1 cellular context compared by ENCODE assay signal in the genomic region with DNA sequence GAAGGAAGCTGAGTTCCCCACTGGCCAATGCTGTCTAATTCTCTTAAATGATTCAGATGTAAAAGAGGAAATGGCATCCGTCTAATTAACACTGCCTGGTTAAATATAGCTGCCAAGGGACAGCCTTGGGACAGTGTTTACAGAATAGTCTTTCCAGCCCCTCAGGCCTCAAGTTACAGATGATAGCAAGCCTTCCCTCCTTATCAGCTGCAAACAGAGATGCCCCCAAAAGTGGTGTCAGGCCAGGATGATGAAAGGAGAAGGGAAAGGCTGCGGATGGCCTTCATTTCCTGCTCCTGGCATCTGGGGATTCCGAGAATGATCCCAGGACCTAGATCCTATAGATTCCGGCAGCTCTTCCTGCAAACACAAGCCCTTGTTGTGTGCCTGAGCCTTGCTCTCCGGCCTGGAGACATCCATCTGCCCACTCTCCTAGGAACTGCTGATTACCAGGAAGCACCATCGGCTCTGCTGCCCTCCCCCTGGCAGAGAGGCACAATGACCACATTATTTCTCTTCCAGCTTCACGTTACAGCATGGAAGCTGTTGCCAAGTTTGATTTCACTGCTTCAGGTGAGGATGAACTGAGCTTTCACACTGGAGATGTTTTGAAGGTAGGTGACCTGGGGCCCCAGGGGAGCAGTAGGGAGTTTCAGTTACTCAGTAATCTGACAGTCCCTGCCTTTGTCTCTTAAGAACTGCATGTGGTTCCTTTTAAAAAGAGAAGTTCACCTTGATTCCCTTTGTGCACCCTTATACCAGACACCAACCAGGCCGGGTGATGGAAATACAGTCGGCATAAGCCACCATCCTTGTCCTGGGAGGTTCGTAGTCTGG.
TF ChIP-seq lines count a peak whose summit lies in the region.

No MANE protein-coding gene starts in this region.

TF ChIP-seq in K562, 482 proteins besides CTCF, POLR2A, EP300 and RAD21 (continued from another document and continues in another):
- TF ChIP-seq, protein P1, sequence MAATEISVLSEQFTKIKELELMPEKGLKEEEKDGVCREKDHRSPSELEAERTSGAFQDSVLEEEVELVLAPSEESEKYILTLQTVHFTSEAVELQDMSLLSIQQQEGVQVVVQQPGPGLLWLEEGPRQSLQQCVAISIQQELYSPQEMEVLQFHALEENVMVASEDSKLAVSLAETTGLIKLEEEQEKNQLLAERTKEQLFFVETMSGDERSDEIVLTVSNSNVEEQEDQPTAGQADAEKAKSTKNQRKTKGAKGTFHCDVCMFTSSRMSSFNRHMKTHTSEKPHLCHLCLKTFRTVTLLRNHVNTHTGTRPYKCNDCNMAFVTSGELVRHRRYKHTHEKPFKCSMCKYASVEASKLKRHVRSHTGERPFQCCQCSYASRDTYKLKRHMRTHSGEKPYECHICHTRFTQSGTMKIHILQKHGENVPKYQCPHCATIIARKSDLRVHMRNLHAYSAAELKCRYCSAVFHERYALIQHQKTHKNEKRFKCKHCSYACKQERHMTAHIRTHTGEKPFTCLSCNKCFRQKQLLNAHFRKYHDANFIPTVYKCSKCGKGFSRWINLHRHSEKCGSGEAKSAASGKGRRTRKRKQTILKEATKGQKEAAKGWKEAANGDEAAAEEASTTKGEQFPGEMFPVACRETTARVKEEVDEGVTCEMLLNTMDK (IDR thresholded peaks at IDR 0.05; ENCODE audit: borderline replicate concordance, insufficient read depth, low read depth, low read length, poor library complexity, severe bottlenecking): no peak
- TF ChIP-seq, protein P2, sequence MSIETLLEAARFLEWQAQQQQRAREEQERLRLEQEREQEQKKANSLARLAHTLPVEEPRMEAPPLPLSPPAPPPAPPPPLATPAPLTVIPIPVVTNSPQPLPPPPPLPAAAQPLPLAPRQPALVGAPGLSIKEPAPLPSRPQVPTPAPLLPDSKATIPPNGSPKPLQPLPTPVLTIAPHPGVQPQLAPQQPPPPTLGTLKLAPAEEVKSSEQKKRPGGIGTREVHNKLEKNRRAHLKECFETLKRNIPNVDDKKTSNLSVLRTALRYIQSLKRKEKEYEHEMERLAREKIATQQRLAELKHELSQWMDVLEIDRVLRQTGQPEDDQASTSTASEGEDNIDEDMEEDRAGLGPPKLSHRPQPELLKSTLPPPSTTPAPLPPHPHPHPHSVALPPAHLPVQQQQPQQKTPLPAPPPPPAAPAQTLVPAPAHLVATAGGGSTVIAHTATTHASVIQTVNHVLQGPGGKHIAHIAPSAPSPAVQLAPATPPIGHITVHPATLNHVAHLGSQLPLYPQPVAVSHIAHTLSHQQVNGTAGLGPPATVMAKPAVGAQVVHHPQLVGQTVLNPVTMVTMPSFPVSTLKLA (conservative IDR thresholded peaks at IDR 0.05): peak; percentile 40 to 67; a peak in 3 of 4 replicates
- TF ChIP-seq ZFP1 (CRISPR knock-in tag; IDR thresholded peaks at IDR 0.05) (no peak), ZNF274 (IDR thresholded peaks at IDR 0.05; ENCODE audit: borderline replicate concordance, low read depth, low read length) (no peak), HMG20A (CRISPR knock-in tag; conservative IDR thresholded peaks at IDR 0.05) (no peak), ZNF707 (CRISPR knock-in tag; conservative IDR thresholded peaks at IDR 0.05) (no peak), ZNF253 (CRISPR knock-in tag; conservative IDR thresholded peaks at IDR 0.05) (no peak), SRF (CRISPR knock-in tag; IDR thresholded peaks at IDR 0.05) (no peak; a peak in 1 of 4 replicates), ZNF780A (CRISPR knock-in tag; IDR thresholded peaks at IDR 0.05) (no peak), SAP30 (IDR thresholded peaks at IDR 0.05; ENCODE audit: borderline replicate concordance, insufficient read depth, low read depth, low read length, poor library complexity, severe bottlenecking) (no peak), L3MBTL2 (IDR thresholded peaks at IDR 0.05) (no peak), ZSCAN29 (IDR thresholded peaks at IDR 0.05) (no peak), MCM2 (IDR thresholded peaks at IDR 0.05; ENCODE audit: low read depth) (no peak), ZBED1 (IDR thresholded peaks at IDR 0.05) (no peak), NFATC3 (IDR thresholded peaks at IDR 0.05) (0 out of 2 replicates have a peak, but pooled peaks have one; percentile 17), ETS2 (tag; IDR thresholded peaks at IDR 0.05; ENCODE audit: borderline replicate concordance, poor library complexity, severe bottlenecking) (no peak), SMAD3 (CRISPR knock-in tag; conservative IDR thresholded peaks at IDR 0.05) (no peak), ZKSCAN1 (IDR thresholded peaks at IDR 0.05; ENCODE audit: low read depth, low read length) (no peak), ILF3 (IDR thresholded peaks at IDR 0.05; ENCODE audit: borderline replicate concordance) (no peak), CHCHD3 (CRISPR knock-in tag; IDR thresholded peaks at IDR 0.05) (no peak), ZZZ3 (IDR thresholded peaks at IDR 0.05) (no peak), KDM1A (IDR thresholded peaks at IDR 0.05) (peak in 1 of 2 experiments; percentile 73; a peak in 2 of 4 replicates), ZNF175 (CRISPR knock-in tag; IDR thresholded peaks at IDR 0.05; ENCODE audit: low read depth) (0 out of 2 replicates have a peak, but pooled peaks have one; percentile 78), SIRT6 (IDR thresholded peaks at IDR 0.05; ENCODE audit: low read depth, low read length) (no peak), ZC3H8 (IDR thresholded peaks at IDR 0.05) (no peak), SRSF3 (IDR thresholded peaks at IDR 0.05; ENCODE audit: insufficient read depth, low read length) (no peak), ATF1 (CRISPR knock-in tag; IDR thresholded peaks at IDR 0.05) (no peak), ATF1 (tag; IDR thresholded peaks at IDR 0.05) (no peak), SMC3 (conservative IDR thresholded peaks at IDR 0.05; ENCODE audit: insufficient read depth, low read depth, low read length) (no peak), ZNF239 (CRISPR knock-in tag; IDR thresholded peaks at IDR 0.05) (no peak; the same call in 1 of the 2 replicates), ZNF584 (CRISPR knock-in tag; IDR thresholded peaks at IDR 0.05; ENCODE audit: low read depth) (no peak), JUND (IDR thresholded peaks at IDR 0.05; ENCODE audit: borderline replicate concordance, low read depth, low read length) (peak; percentile 77), JUND (tag; IDR thresholded peaks at IDR 0.05; ENCODE audit: borderline replicate concordance, low read depth, low read length) (peak; percentile 72; the same call in 1 of the 3 replicates), RNF2 (IDR thresholded peaks at IDR 0.05) (peak; percentile 90)
- TF ChIP-seq, protein P3, sequence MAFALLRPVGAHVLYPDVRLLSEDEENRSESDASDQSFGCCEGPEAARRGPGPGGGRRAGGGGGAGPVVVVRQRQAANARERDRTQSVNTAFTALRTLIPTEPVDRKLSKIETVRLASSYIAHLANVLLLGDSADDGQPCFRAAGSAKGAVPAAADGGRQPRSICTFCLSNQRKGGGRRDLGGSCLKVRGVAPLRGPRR (CRISPR knock-in tag; IDR thresholded peaks at IDR 0.05): no peak
- TF ChIP-seq, protein P4, sequence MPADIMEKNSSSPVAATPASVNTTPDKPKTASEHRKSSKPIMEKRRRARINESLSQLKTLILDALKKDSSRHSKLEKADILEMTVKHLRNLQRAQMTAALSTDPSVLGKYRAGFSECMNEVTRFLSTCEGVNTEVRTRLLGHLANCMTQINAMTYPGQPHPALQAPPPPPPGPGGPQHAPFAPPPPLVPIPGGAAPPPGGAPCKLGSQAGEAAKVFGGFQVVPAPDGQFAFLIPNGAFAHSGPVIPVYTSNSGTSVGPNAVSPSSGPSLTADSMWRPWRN (IDR thresholded peaks at IDR 0.05; ENCODE audit: low read depth): peak; percentile 68; the same call in 1 of the 2 replicates
- TF ChIP-seq, protein P5, sequence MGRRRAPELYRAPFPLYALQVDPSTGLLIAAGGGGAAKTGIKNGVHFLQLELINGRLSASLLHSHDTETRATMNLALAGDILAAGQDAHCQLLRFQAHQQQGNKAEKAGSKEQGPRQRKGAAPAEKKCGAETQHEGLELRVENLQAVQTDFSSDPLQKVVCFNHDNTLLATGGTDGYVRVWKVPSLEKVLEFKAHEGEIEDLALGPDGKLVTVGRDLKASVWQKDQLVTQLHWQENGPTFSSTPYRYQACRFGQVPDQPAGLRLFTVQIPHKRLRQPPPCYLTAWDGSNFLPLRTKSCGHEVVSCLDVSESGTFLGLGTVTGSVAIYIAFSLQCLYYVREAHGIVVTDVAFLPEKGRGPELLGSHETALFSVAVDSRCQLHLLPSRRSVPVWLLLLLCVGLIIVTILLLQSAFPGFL (CRISPR knock-in tag; IDR thresholded peaks at IDR 0.05): peak; percentile 62; the same call in 1 of the 2 replicates
- TF ChIP-seq, protein P6, sequence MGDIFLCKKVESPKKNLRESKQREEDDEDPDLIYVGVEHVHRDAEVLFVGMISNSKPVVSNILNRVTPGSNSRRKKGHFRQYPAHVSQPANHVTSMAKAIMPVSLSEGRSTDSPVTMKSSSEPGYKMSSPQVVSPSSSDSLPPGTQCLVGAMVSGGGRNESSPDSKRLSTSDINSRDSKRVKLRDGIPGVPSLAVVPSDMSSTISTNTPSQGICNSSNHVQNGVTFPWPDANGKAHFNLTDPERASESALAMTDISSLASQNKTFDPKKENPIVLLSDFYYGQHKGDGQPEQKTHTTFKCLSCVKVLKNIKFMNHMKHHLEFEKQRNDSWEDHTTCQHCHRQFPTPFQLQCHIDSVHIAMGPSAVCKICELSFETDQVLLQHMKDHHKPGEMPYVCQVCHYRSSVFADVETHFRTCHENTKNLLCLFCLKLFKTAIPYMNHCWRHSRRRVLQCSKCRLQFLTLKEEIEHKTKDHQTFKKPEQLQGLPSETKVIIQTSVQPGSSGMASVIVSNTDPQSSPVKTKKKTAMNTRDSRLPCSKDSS (IDR thresholded peaks at IDR 0.05; ENCODE audit: low read depth, partially characterized antibody): no peak
- TF ChIP-seq, protein P7, sequence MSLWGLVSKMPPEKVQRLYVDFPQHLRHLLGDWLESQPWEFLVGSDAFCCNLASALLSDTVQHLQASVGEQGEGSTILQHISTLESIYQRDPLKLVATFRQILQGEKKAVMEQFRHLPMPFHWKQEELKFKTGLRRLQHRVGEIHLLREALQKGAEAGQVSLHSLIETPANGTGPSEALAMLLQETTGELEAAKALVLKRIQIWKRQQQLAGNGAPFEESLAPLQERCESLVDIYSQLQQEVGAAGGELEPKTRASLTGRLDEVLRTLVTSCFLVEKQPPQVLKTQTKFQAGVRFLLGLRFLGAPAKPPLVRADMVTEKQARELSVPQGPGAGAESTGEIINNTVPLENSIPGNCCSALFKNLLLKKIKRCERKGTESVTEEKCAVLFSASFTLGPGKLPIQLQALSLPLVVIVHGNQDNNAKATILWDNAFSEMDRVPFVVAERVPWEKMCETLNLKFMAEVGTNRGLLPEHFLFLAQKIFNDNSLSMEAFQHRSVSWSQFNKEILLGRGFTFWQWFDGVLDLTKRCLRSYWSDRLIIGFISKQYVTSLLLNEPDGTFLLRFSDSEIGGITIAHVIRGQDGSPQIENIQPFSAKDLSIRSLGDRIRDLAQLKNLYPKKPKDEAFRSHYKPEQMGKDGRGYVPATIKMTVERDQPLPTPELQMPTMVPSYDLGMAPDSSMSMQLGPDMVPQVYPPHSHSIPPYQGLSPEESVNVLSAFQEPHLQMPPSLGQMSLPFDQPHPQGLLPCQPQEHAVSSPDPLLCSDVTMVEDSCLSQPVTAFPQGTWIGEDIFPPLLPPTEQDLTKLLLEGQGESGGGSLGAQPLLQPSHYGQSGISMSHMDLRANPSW (CRISPR knock-in tag; IDR thresholded peaks at IDR 0.05): no peak
- TF ChIP-seq, protein P8, sequence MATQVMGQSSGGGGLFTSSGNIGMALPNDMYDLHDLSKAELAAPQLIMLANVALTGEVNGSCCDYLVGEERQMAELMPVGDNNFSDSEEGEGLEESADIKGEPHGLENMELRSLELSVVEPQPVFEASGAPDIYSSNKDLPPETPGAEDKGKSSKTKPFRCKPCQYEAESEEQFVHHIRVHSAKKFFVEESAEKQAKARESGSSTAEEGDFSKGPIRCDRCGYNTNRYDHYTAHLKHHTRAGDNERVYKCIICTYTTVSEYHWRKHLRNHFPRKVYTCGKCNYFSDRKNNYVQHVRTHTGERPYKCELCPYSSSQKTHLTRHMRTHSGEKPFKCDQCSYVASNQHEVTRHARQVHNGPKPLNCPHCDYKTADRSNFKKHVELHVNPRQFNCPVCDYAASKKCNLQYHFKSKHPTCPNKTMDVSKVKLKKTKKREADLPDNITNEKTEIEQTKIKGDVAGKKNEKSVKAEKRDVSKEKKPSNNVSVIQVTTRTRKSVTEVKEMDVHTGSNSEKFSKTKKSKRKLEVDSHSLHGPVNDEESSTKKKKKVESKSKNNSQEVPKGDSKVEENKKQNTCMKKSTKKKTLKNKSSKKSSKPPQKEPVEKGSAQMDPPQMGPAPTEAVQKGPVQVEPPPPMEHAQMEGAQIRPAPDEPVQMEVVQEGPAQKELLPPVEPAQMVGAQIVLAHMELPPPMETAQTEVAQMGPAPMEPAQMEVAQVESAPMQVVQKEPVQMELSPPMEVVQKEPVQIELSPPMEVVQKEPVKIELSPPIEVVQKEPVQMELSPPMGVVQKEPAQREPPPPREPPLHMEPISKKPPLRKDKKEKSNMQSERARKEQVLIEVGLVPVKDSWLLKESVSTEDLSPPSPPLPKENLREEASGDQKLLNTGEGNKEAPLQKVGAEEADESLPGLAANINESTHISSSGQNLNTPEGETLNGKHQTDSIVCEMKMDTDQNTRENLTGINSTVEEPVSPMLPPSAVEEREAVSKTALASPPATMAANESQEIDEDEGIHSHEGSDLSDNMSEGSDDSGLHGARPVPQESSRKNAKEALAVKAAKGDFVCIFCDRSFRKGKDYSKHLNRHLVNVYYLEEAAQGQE (CRISPR knock-in tag; IDR thresholded peaks at IDR 0.05; ENCODE audit: low read depth): no peak
- TF ChIP-seq, protein P9, sequence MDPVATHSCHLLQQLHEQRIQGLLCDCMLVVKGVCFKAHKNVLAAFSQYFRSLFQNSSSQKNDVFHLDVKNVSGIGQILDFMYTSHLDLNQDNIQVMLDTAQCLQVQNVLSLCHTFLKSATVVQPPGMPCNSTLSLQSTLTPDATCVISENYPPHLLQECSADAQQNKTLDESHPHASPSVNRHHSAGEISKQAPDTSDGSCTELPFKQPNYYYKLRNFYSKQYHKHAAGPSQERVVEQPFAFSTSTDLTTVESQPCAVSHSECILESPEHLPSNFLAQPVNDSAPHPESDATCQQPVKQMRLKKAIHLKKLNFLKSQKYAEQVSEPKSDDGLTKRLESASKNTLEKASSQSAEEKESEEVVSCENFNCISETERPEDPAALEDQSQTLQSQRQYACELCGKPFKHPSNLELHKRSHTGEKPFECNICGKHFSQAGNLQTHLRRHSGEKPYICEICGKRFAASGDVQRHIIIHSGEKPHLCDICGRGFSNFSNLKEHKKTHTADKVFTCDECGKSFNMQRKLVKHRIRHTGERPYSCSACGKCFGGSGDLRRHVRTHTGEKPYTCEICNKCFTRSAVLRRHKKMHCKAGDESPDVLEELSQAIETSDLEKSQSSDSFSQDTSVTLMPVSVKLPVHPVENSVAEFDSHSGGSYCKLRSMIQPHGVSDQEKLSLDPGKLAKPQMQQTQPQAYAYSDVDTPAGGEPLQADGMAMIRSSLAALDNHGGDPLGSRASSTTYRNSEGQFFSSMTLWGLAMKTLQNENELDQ (CRISPR knock-in tag; IDR thresholded peaks at IDR 0.05; ENCODE audit: borderline replicate concordance): no peak
